Comparison of ENCODE assay signal across 22 cellular contexts in the genomic region with DNA sequence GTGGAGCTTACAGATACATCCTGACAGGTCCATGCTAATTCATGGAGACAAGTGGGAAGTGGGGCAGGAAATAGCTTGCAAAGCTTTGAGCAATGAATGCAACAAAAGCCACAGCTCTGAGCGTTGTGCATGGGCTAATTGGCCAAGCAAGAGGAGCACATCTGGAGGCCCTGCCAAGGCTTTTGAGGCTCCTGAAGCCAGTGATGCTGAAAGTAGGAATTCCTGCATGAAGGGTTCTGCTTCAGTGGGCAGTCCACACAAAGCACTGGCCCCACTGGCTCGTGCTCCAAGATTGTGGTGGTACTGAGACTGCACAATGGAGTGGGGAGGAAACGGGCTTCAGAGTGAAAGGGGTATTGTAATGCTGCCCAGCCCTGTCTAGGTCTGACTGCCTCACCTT.
"Had no signal": no experiment of that assay in that cellular context is flagged by ENCODE, and none has a peak within 500 bp of the region (broad histone marks: within the 10 kb centered on the region; RNA-seq: fewer than 3 reads in every experiment).

No MANE protein-coding gene starts in this region.

- H3K9me3 ChIP-seq: gastrocnemius medialis, lower lobe of right lung, ovary, psoas muscle, right lobe of liver, thoracic aorta, transverse colon, upper lobe of right lung, uterus had no signal

- H3K27me3 ChIP-seq: dorsolateral prefrontal cortex, gastrocnemius medialis, ovary, right lobe of liver, transverse colon, upper lobe of right lung, uterus had no signal

- ATAC-seq: gastrocnemius medialis; left cardiac atrium; left ventricle myocardium superior; lower lobe of right lung; natural killer cell; psoas muscle; right lobe of liver; stimulated activated naive B cell treated with anti-CD40 and anti-IgM and Interleukin-4, amounts not matched to agents 10 μg/mL and 1 μg/mL and 100 μg/mL, for 72 hours; upper lobe of right lung had no signal

- FAIRE-seq: colon, small intestine had no signal

- H3K4me1 ChIP-seq: uterus had no signal

- DNase-seq: dorsolateral prefrontal cortex; effector CD4-positive, alpha-beta T cell; gastrocnemius medialis; head of caudate nucleus; left cardiac atrium; left ventricle myocardium superior; lower lobe of right lung; natural killer cell; occipital lobe; ovary; posterior cingulate gyrus; psoas muscle; right lobe of liver; small intestine; stimulated activated CD4-positive, alpha-beta T cell treated with anti-CD3 and anti-CD28 coated beads, Interleukin-15, amount 100 ng/mL, for 24 hours; stimulated activated CD4-positive, alpha-beta T cell treated with anti-CD3 and anti-CD28 coated beads, Interleukin-2, amount 100 ng/mL, for 48 hours; stimulated activated naive B cell treated with anti-CD40 and anti-IgM and Interleukin-4, amounts not matched to agents 10 μg/mL and 1 μg/mL and 100 μg/mL, for 72 hours; transverse colon; upper lobe of right lung; uterus had no signal

- H3K4me3 ChIP-seq: dorsolateral prefrontal cortex, gastrocnemius medialis, lower lobe of right lung, ovary, psoas muscle, right lobe of liver, thoracic aorta, transverse colon, upper lobe of right lung, uterus had no signal

- H3K27ac ChIP-seq: gastrocnemius medialis, lower lobe of right lung, ovary, psoas muscle, right lobe of liver, thoracic aorta, transverse colon, upper lobe of right lung, uterus had no signal

- H3K36me3 ChIP-seq: gastrocnemius medialis, lower lobe of right lung, ovary, right lobe of liver, thoracic aorta, transverse colon, upper lobe of right lung, uterus had no signal
